In the genomic region with DNA sequence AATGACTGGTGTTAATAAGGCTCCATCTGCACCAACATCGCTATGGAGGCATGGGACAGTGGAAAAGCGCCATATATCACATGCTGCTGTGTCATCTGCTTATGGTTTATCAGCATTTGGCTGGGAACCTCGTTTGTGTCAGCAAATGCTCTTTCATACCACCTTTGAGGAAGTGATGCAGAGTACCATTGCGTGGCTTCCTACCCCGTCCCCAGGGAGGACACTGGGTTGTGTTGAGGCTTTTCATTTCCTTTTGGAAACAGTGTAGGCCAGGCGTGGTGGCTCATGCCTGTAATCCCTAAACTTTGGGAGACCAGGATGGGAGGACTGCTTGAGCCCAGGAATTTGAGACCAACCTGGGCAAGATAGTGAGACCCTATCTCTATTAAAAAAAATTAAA, we compare ENCODE assay signal across 14 cellular contexts. TPM values are rescaled to one million over a fixed set of nuclear protein-coding genes. Genes with fewer than 3 reads are reported as not detected.
DNase-seq lines count a peak whose midpoint lies in the region; ATAC-seq and TF ChIP-seq lines count a peak whose summit lies in the region.
"Had no signal": no experiment of that assay in that cellular context is flagged by ENCODE, and none has a peak within 500 bp of the region (broad histone marks: within the 10 kb centered on the region; RNA-seq: fewer than 3 reads in every experiment).

No MANE protein-coding gene starts in this region.

- H3K4me3 Mint-ChIP-seq in CD4-positive, alpha-beta memory T cell, result no peak overlapping the region
- H3K4me3 Mint-ChIP-seq: stimulated activated naive CD8-positive, alpha-beta T cell treated with anti-CD3 and anti-CD28 coated beads, Interleukin-15, amount 100 ng/mL, for 72 hours had no signal

- peaks cover 8 to 39% (median 17%) of the 10 kb centered on the region in 4 donors for H3K4me1 Mint-ChIP-seq in CD4-positive, alpha-beta memory T cell

- H3K9me3 ChIP-seq in CD4-positive, alpha-beta memory T cell (ENCODE audit: control insufficient read depth in 1 of 2, low read length in 2 of 2), result no peaks in the 10 kb centered on the region
- H3K9me3 ChIP-seq in upper lobe of right lung, result no peaks in the 10 kb centered on the region
- no peaks in the 10 kb centered on the region for H3K9me3 ChIP-seq in HAP-1

- in situ Hi-C loops in HAP-1 (cut with MboI; ENCODE audit: low sequenced_read_pairs), result no loop called here

- POLR2A ChIA-PET in CD4-positive, alpha-beta memory T cell (lab: Charles Lee; ENCODE audit: partially characterized antibody), result no interaction called here

- DNase-seq in CD4-positive, alpha-beta memory T cell, result no peak
- DNase-seq in SKM-1 treated with dmso at 0.1 percent for 144 hours (lab: John Stamatoyannopoulos, UW; ENCODE audit: unreplicated experiment) (peak; percentile 67), medulla oblongata (ENCODE audit: extremely low spot score) (peak; percentile 57), upper lobe of right lung (no peak), HAP-1 (ENCODE audit: low spot score in 2 of 2) (no peak)
- DNase-seq: activated CD4-positive, alpha-beta T cell treated with anti-CD3 and anti-CD28 coated beads for 1 hour; effector CD8-positive, alpha-beta T cell; NCI-H2081 treated with DMSO at 0.1 percent for 48 hours; stimulated activated CD4-positive, alpha-beta T cell treated with anti-CD3 and anti-CD28 coated beads, Interleukin-15, amount 100 ng/mL, for 24 hours; stimulated activated naive CD8-positive, alpha-beta T cell treated with anti-CD3 and anti-CD28 coated beads, Interleukin-15, amount 100 ng/mL, for 72 hours had no signal

- H3K36me3 ChIP-seq in CD4-positive, alpha-beta memory T cell (ENCODE audit: insufficient read depth, low read length), result no peaks in the 10 kb centered on the region
- H3K36me3 ChIP-seq in upper lobe of right lung, result no peaks in the 10 kb centered on the region
- no peaks in the 10 kb centered on the region for H3K36me3 ChIP-seq in HAP-1 (replicated peaks)

- no peaks in the 10 kb centered on the region for H3K9me3 Mint-ChIP-seq in CD4-positive, alpha-beta memory T cell
- H3K9me3 Mint-ChIP-seq: stimulated activated naive CD8-positive, alpha-beta T cell treated with anti-CD3 and anti-CD28 coated beads, Interleukin-15, amount 100 ng/mL, for 72 hours had no signal

- no peaks in the 10 kb centered on the region for H3K27me3 ChIP-seq in CD4-positive, alpha-beta memory T cell (ENCODE audit: insufficient read depth, low read length)
- H3K27me3 ChIP-seq in upper lobe of right lung (no peaks in the 10 kb centered on the region), HAP-1 (ENCODE audit: low read depth) (no peaks in the 10 kb centered on the region)

- no peaks in the 10 kb centered on the region for H3K27me3 Mint-ChIP-seq in CD4-positive, alpha-beta memory T cell
- H3K27me3 Mint-ChIP-seq: activated naive CD8-positive, alpha-beta T cell; stimulated activated naive CD8-positive, alpha-beta T cell treated with anti-CD3 and anti-CD28 coated beads, Interleukin-15, amount 100 ng/mL, for 72 hours had no signal

- peaks cover 17% of the 10 kb centered on the region for H3K4me1 ChIP-seq in CD4-positive, alpha-beta memory T cell (ENCODE audit: insufficient read depth, low read length)
- H3K4me1 ChIP-seq in upper lobe of right lung (peaks cover 29% of the 10 kb centered on the region), HAP-1 (peaks cover 6% of the 10 kb centered on the region)

- peak; percentile 53 for ATAC-seq in GM21786 (IDR thresholded peaks at IDR 0.05; ENCODE audit: unreplicated experiment)
- no peak for ATAC-seq in HG02623 (IDR thresholded peaks at IDR 0.05; ENCODE audit: unreplicated experiment)
- ATAC-seq in upper lobe of right lung, result no peak
- no peak for ATAC-seq in GM21423 (IDR thresholded peaks at IDR 0.05; ENCODE audit: unreplicated experiment)
- ATAC-seq: stimulated activated naive CD8-positive, alpha-beta T cell treated with anti-CD3 and anti-CD28 coated beads, Interleukin-15, amount 100 ng/mL, for 72 hours had no signal

- no peaks in the 10 kb centered on the region for H3K36me3 Mint-ChIP-seq in CD4-positive, alpha-beta memory T cell
- H3K36me3 Mint-ChIP-seq: activated naive CD8-positive, alpha-beta T cell had no signal

- H3K27ac ChIP-seq in CD4-positive, alpha-beta memory T cell (ENCODE audit: low read depth, low read length), result no peak overlapping the region
- H3K27ac ChIP-seq in upper lobe of right lung, result no peak overlapping the region

- peak overlapping the region in 4 of 7 donors; percentile 57 to 84 (median 78) for H3K27ac Mint-ChIP-seq in CD4-positive, alpha-beta memory T cell
- H3K27ac Mint-ChIP-seq: stimulated activated naive CD8-positive, alpha-beta T cell treated with anti-CD3 and anti-CD28 coated beads, Interleukin-15, amount 100 ng/mL, for 72 hours had no signal

- TF ChIP-seq CTCF in upper lobe of right lung (IDR thresholded peaks at IDR 0.05), result no peak

- no peak overlapping the region for H3K4me3 ChIP-seq in CD4-positive, alpha-beta memory T cell (ENCODE audit: low read length in 2 of 2)
- H3K4me3 ChIP-seq in upper lobe of right lung (no peak overlapping the region), HAP-1 (no peak overlapping the region)

- intact Hi-C loops in CD4-positive, alpha-beta memory T cell (cut with micrococcal nuclease), result loop anchor here (1.0 to 5.0 kb wide), 4 partner anchors 14 to 288 kb away; a partner anchor contains a TSS
- intact Hi-C loops in upper lobe of right lung (cut with DNase I), result no loop called here

- CTCF ChIA-PET in CD4-positive, alpha-beta memory T cell (lab: Charles Lee; ENCODE audit: partially characterized antibody), result interaction anchor here (1.9 to 2.5 kb wide), 3 partner anchors 13 to 97 kb away, joined by 5 to 14 read pairs (median 13); no protein-coding TSS in a partner anchor

RNA-seq across cellular contexts. Expression of a gene that starts 6.8 kb away (rescaled TPM):
- under 1 TPM in 1 of 2 experiments, not detected in 1; 0.19 TPM for total RNA-seq in CD4-positive, alpha-beta memory T cell
- under 1 TPM in 1 of 2 donors, not detected in 1; 0.17 TPM for polyA plus RNA-seq in CD4-positive, alpha-beta memory T cell
- total RNA-seq in upper lobe of right lung, result 0.90 TPM

RNA-seq across cellular contexts. Expression of a gene that starts 41.3 kb away (rescaled TPM):
- 1 to 10 TPM; 2.4 to 2.8 TPM for total RNA-seq in CD4-positive, alpha-beta memory T cell
- polyA plus RNA-seq in CD4-positive, alpha-beta memory T cell, result 10 to 100 TPM; 15.9 to 18.1 TPM
- 47.3 TPM for total RNA-seq in upper lobe of right lung

Comparison
In these comparisons a context has a peak if more than half of its experiments do, and no peak if none do; other contexts are left out.
1. DNase-seq: peak in SKM-1 treated with dmso at 0.1 percent for 144 hours (single experiment) and medulla oblongata (single experiment); none in CD4-positive, alpha-beta memory T cell (0 of 5), upper lobe of right lung (single experiment) and HAP-1 (0 of 2).
2. RNA of a gene that starts 41.3 kb away (total RNA-seq): 47.3 TPM in upper lobe of right lung (single experiment); 2.4 to 2.8 TPM in CD4-positive, alpha-beta memory T cell; every median in the first group is over 10 times any median in the second.